ENCODE assay signal across 30 cellular contexts in the genomic region with DNA sequence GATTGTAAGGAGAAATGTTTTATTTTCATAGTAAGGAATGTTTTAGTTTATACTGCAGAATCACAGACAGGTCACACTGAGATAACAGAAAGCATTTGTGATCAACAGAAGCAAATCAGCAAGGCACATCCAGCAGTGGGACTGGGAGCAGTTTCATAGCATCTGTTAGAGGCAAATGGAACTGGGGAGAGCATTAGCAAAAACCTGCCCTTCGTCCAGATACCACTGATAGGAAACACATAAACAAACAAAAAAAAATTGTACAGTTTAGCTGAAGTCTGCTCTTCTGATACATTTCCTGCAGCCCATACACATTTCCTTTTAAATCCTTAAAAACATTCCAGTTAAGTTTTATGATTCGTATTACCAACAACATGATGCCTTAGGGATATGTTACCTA.
"Had no signal": no experiment of that assay in that cellular context is flagged by ENCODE, and none has a peak within 500 bp of the region (broad histone marks: within the 10 kb centered on the region; RNA-seq: fewer than 3 reads in every experiment).

No MANE protein-coding gene starts in this region.

- ATAC-seq: activated CD8-positive, alpha-beta T cell treated with anti-CD3 and anti-CD28 coated beads for 36 hours; activated naive CD4-positive, alpha-beta T cell treated with anti-CD3 and anti-CD28 coated beads, Interleukin-2, amount 50 U/mL, for 72 hours; effector memory CD8-positive, alpha-beta T cell; foreskin keratinocyte; gastrocnemius medialis; heart left ventricle; WTC11 had no signal

- H3K9me3 ChIP-seq: ascending aorta, breast epithelium, colonic mucosa, gastrocnemius medialis, heart left ventricle had no signal

- FAIRE-seq: TTC549 had no signal

- H3K36me3 ChIP-seq: ascending aorta, breast epithelium, cardiac muscle cell, colonic mucosa, gastrocnemius medialis, heart left ventricle had no signal

- H3K4me3 ChIP-seq: ascending aorta, breast epithelium, cardiac muscle cell, colonic mucosa, gastrocnemius medialis, heart left ventricle had no signal

- H3K27me3 ChIP-seq: ascending aorta, breast epithelium, cardiac muscle cell, colonic mucosa, foreskin keratinocyte, gastrocnemius medialis, heart left ventricle had no signal

- DNase-seq: activated CD4-positive, alpha-beta T cell treated with anti-CD3 and anti-CD28 coated beads for 1 hour; activated CD4-positive, alpha-beta T cell treated with anti-CD3 and anti-CD28 coated beads for 4 hours; activated CD4-positive, alpha-beta T cell treated with anti-CD3 and anti-CD28 coated beads, Interleukin-2, amount 10 ng/mL, durations not matched to agents 7 days and 5 days; activated CD4-positive, alpha-beta T cell treated with anti-CD3 and anti-CD28 coated beads, Interleukin-2, amount 50 U/mL, for 4 hours; activated CD8-positive, alpha-beta memory T cell treated with anti-CD3 and anti-CD28 coated beads for 24 hours; activated CD8-positive, alpha-beta T cell treated with anti-CD3 and anti-CD28 coated beads for 36 hours; activated gamma-delta T cell; activated naive CD4-positive, alpha-beta T cell; activated naive CD4-positive, alpha-beta T cell treated with anti-CD3 and anti-CD28 coated beads, Interleukin-2, amount 10 ng/mL, durations not matched to agents 7 days and 5 days; activated naive CD8-positive, alpha-beta T cell treated with anti-CD3 and anti-CD28 coated beads, Interleukin-2, amount 10 ng/mL, durations not matched to agents 7 days and 5 days; activated T-cell treated with anti-CD3 and anti-CD28 coated beads, Interleukin-2, amount 50 U/mL, for 1 hour; activated T-cell treated with anti-CD3 and anti-CD28 coated beads, Interleukin-2, amount 50 U/mL, for 48 hours; central memory CD4-positive, alpha-beta T cell; cerebellar nuclear complex; colonic mucosa; effector CD4-positive, alpha-beta T cell; effector memory CD8-positive, alpha-beta T cell; foreskin keratinocyte; gastrocnemius medialis; glutamatergic neuron; heart left ventricle; T-helper 2 cell had no signal

- H3K27ac ChIP-seq: ascending aorta, breast epithelium, cardiac muscle cell, colonic mucosa, epithelial cell of prostate, foreskin keratinocyte, gastrocnemius medialis, heart left ventricle, VCaP had no signal

- H3K4me1 ChIP-seq: breast epithelium, colonic mucosa, foreskin keratinocyte, gastrocnemius medialis had no signal
